ENCODE assay signal across 8 cellular contexts in genomic region chr22:50705219-50705691, GRCh38. TPM values are rescaled to one million over a fixed set of nuclear protein-coding genes. Genes with fewer than 3 reads are reported as not detected.
DNase-seq lines count a peak whose midpoint lies in the region; ATAC-seq and TF ChIP-seq lines count a peak whose summit lies in the region.

No MANE protein-coding gene starts in this region.

- H3K27ac ChIP-seq in RWPE2 (ENCODE audit: poor library complexity, severe bottlenecking) = no peak overlapping the region
- H3K27ac ChIP-seq in heart right ventricle = peak overlapping the region in 1 of 10 donors; percentile 25
- no peak overlapping the region for H3K27ac ChIP-seq in tibial artery

- H3K27me3 ChIP-seq in RWPE2 (ENCODE audit: insufficient read depth, poor library complexity, severe bottlenecking) (no peaks in the 10 kb centered on the region), heart right ventricle (no peaks in the 10 kb centered on the region), tibial artery (peaks cover 0 to 53% of the 10 kb centered on the region in 2 donors)

- no peak for ATAC-seq in RWPE2 (ENCODE audit: low read depth)
- peak; percentile 32 to 72 (median 62) for ATAC-seq in heart right ventricle
- no peak for ATAC-seq in HG03045 (IDR thresholded peaks at IDR 0.05; ENCODE audit: unreplicated experiment)
- ATAC-seq in HG03196 (IDR thresholded peaks at IDR 0.05; ENCODE audit: unreplicated experiment) = no peak

- TF ChIP-seq CTCF in RWPE2 (IDR thresholded peaks at IDR 0.05; ENCODE audit: poor library complexity, severe bottlenecking) (no peak), heart right ventricle (IDR thresholded peaks at IDR 0.05) (no peak), tibial artery (IDR thresholded peaks at IDR 0.05) (no peak)

- H3K9me3 ChIP-seq in RWPE2 (ENCODE audit: severe bottlenecking) (no peaks in the 10 kb centered on the region), heart right ventricle (no peaks in the 10 kb centered on the region), tibial artery (no peaks in the 10 kb centered on the region)

- H3K36me3 ChIP-seq in RWPE2 (ENCODE audit: low read depth) (no peaks in the 10 kb centered on the region; the same call in 1 of the 2 replicates), heart right ventricle (peaks cover 0 to 98% (median 0%) of the 10 kb centered on the region in 9 donors), tibial artery (no peaks in the 10 kb centered on the region)

- WGBS in heart right ventricle, 2 donors = 34 to 45% methylated on average over 20 to 23 of the region's 23 CpGs

- H3K4me1 ChIP-seq in RWPE2 (ENCODE audit: insufficient read depth, poor library complexity, severe bottlenecking) = no peaks in the 10 kb centered on the region
- peaks cover 0 to 59% (median 27%) of the 10 kb centered on the region in 9 donors for H3K4me1 ChIP-seq in heart right ventricle
- H3K4me1 ChIP-seq in tibial artery = no peaks in the 10 kb centered on the region

- H3K4me3 ChIP-seq in RWPE2 (ENCODE audit: severe bottlenecking) (no peak overlapping the region), heart right ventricle (no peak overlapping the region), tibial artery (no peak overlapping the region)

- intact Hi-C loops in heart right ventricle (cut with DNase I) (no loop called here), tibial artery (cut with DNase I; ENCODE audit: low total_unique reads) (no loop called here)

- DNase-seq in MV-4-11 (lab: John Stamatoyannopoulos, UW) (peak; percentile 69), RWPE2 (ENCODE audit: low spot score) (peak; percentile 42), heart right ventricle (peak; percentile 49 to 69), pulmonary artery endothelial cell (ENCODE audit: low read depth, low spot score) (peak; percentile 35), tibial artery (no peak), OCI-M1 (lab: John Stamatoyannopoulos, UW) (no peak)

RNA-seq across cellular contexts. Expression of gene SHANK3, which starts 32.6 kb away (rescaled TPM):
- total RNA-seq in heart right ventricle (10 to 100 TPM; 19.9 to 36.9 (median 24.7) TPM), pulmonary artery endothelial cell (12.2 and 15.1 TPM in 2 replicates)
- polyA plus RNA-seq in heart right ventricle = 10 to 100 TPM; 14.3 to 59.8 TPM

RNA-seq across cellular contexts. Expression of gene ACR, which starts 32.7 kb away (rescaled TPM):
- total RNA-seq in heart right ventricle (1 to 10 TPM in 1 of 10 donors, under 1 TPM in 8, not detected in 1; 0.28 to 1.1 (median 0.50) TPM), pulmonary artery endothelial cell (0.13 TPM in 1 of 2 replicates, not detected in the other)
- under 1 TPM; 0.13 to 0.66 TPM for polyA plus RNA-seq in heart right ventricle

Comparison
In these comparisons a context has a peak if more than half of its experiments do, and no peak if none do; other contexts are left out.
1. DNase-seq: peak in MV-4-11 (single experiment), RWPE2 (single experiment), heart right ventricle (2 of 2) and pulmonary artery endothelial cell (single experiment); none in tibial artery (0 of 2) and OCI-M1 (single experiment).
2. ATAC-seq: peak in heart right ventricle (8 of 8); none in RWPE2 (single experiment), HG03045 (single experiment) and HG03196 (single experiment).